Comparison of ENCODE assay signal across 10 cellular contexts in genomic region chr11:35313066-35313765, GRCh38.
DNase-seq lines count a peak whose midpoint lies in the region; ATAC-seq and TF ChIP-seq lines count a peak whose summit lies in the region.
"Had no signal": no experiment of that assay in that cellular context is flagged by ENCODE, and none has a peak within 500 bp of the region (broad histone marks: within the 10 kb centered on the region; RNA-seq: fewer than 3 reads in every experiment).

No MANE protein-coding gene starts in this region.

- H2AFZ ChIP-seq in OCI-LY7 (ENCODE audit: low read length) = peak overlapping the region; percentile 33; the same call in 1 of the 2 replicates

- no peaks in the 10 kb centered on the region for H3K9me2 ChIP-seq in OCI-LY7 (ENCODE audit: insufficient read depth, low read length)

- H3K27ac ChIP-seq in BLaER1 = 0 out of 2 replicates have a peak overlapping the region, but pooled peaks have one; percentile 20
- H3K27ac ChIP-seq in OCI-LY7 (ENCODE audit: low read depth, low read length, poor library complexity, severe bottlenecking) = peak overlapping the region; percentile 5

- no peak overlapping the region for H3K9ac ChIP-seq in BLaER1

- intact Hi-C loops in OCI-LY7 (cut with micrococcal nuclease; ENCODE audit: unreplicated experiment) = loop anchor here (5.0 kb wide), 1 partner anchor 79 kb away; no protein-coding TSS in a partner anchor

- DNase-seq in OCI-LY7 (ENCODE audit: low spot score) = peak; percentile 54
- DNase-seq in NCI-H2196 (lab: John Stamatoyannopoulos, UW; ENCODE audit: unreplicated experiment) = no peak
- no peak for DNase-seq in T-cell
- no peak for DNase-seq in nephron progenitor cell
- DNase-seq in cerebellar nuclear complex (lab: John Stamatoyannopoulos, UW) = no peak
- DNase-seq: NCI-H526; stimulated activated CD4-positive, alpha-beta T cell treated with anti-CD3 and anti-CD28 coated beads, Interleukin-1b, Interleukin-23, amount 100 ng/mL, for 48 hours had no signal

- H3K27ac Mint-ChIP-seq in T-cell (no peak overlapping the region), nephron progenitor cell (no peak overlapping the region)

- H4K20me1 ChIP-seq in BLaER1 (no peaks in the 10 kb centered on the region), OCI-LY7 (ENCODE audit: insufficient read depth, low read length) (no peaks in the 10 kb centered on the region)

- CTCF ChIA-PET in OCI-LY7 (lab: Charles Lee; ENCODE audit: unreplicated experiment) = no interaction called here
- CTCF ChIA-PET in T-cell (lab: Charles Lee) = interaction anchor here in 1 of 2 donors (0.7 kb wide), 1 partner anchor 8 kb away, joined by 4 read pairs; no protein-coding TSS in a partner anchor

- H3K4me2 ChIP-seq in BLaER1 (peak overlapping the region; percentile 66), OCI-LY7 (ENCODE audit: low read length) (peak overlapping the region; percentile 57)

- H3K36me3 ChIP-seq in BLaER1 = no peaks in the 10 kb centered on the region
- no peaks in the 10 kb centered on the region for H3K36me3 ChIP-seq in OCI-LY7 (ENCODE audit: insufficient read depth, low read length)

- H3K36me3 Mint-ChIP-seq in T-cell (no peaks in the 10 kb centered on the region), nephron progenitor cell (ENCODE audit: low read depth) (no peaks in the 10 kb centered on the region)

- peaks cover 6 to 18% (median 10%) of the 10 kb centered on the region in 3 donors for H3K4me1 Mint-ChIP-seq in T-cell
- no peaks in the 10 kb centered on the region for H3K4me1 Mint-ChIP-seq in nephron progenitor cell

- H3K9me3 ChIP-seq in BLaER1 = peaks cover 5% of the 10 kb centered on the region; the same call in 1 of the 2 replicates
- no peaks in the 10 kb centered on the region for H3K9me3 ChIP-seq in OCI-LY7 (ENCODE audit: low read length)

- H3K4me3 Mint-ChIP-seq in T-cell = no peak overlapping the region
- no peak overlapping the region for H3K4me3 Mint-ChIP-seq in nephron progenitor cell

- H3K79me2 ChIP-seq in OCI-LY7 (ENCODE audit: insufficient read depth, low read depth, low read length) = no peaks in the 10 kb centered on the region

- ATAC-seq in GM19351 (IDR thresholded peaks at IDR 0.05; ENCODE audit: unreplicated experiment) (peak; percentile 96), HG03045 (IDR thresholded peaks at IDR 0.05; ENCODE audit: unreplicated experiment) (peak; percentile 76), T-cell (replicated peaks in 1 of 4) (no peak)

- H3K27me3 Mint-ChIP-seq in T-cell = no peaks in the 10 kb centered on the region
- peaks cover 2% of the 10 kb centered on the region for H3K27me3 Mint-ChIP-seq in nephron progenitor cell (ENCODE audit: low read depth, poor library complexity)

- H3K4me1 ChIP-seq in BLaER1 (peaks cover 23% of the 10 kb centered on the region), OCI-LY7 (ENCODE audit: insufficient read depth, low read length, poor library complexity, severe bottlenecking) (peaks cover 12% of the 10 kb centered on the region)

- TF ChIP-seq CTCF in OCI-LY7 (conservative IDR thresholded peaks at IDR 0.05; ENCODE audit: low read length) = no peak
- TF ChIP-seq CTCF in nephron progenitor cell (IDR thresholded peaks at IDR 0.05) = no peak

- no peak overlapping the region for H3K4me3 ChIP-seq in BLaER1
- no peak overlapping the region for H3K4me3 ChIP-seq in OCI-LY7 (ENCODE audit: low read depth, low read length, poor library complexity, severe bottlenecking)

- BruUV-seq in OCI-LY7 (replicated peaks; lab: Mats Ljungman, UMichigan) = no TSS peak

- POLR2A ChIA-PET in OCI-LY7 (lab: Charles Lee) (interaction anchor here (0.7 to 1.1 kb wide), 2 partner anchors 13 to 72 kb away, joined by 3 to 4 read pairs; no protein-coding TSS in a partner anchor), T-cell (lab: Charles Lee) (no interaction called here)

- H3K9me3 Mint-ChIP-seq in T-cell (no peaks in the 10 kb centered on the region), nephron progenitor cell (no peaks in the 10 kb centered on the region)

- H3K27me3 ChIP-seq in BLaER1 = no peaks in the 10 kb centered on the region

Comparison
In these comparisons a context has a peak if more than half of its experiments do, and no peak if none do; other contexts are left out.
1. ATAC-seq: peak in GM19351 (single experiment) and HG03045 (single experiment); none in T-cell (0 of 4).